14 cellular contexts compared by ENCODE assay signal in the genomic region with DNA sequence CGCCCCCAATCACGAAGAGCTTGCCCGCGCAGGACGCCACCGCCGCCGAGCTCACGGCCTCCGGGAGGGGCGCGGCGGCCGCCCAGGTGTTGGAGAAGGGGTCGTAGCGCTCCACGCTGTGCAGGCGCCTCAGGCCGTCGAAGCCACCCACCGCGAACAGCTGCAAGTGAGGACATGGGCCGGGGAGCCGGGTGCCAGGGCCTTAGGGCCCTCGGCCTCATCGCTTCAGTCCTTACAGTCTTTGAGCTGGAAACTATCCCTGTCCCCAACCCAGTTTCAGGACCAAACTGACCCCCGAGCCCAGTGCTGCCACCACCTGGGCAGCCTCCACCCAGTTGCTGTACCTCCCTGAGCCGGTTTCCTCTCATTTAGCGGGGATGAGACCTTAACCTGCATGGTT. TPM values are rescaled to one million over a fixed set of nuclear protein-coding genes. Genes with fewer than 3 reads are reported as not detected.
A peak's percentile ranks its signal among the peaks of the same experiment; 100 is the strongest.
DNase-seq lines count a peak whose midpoint lies in the region; ATAC-seq and TF ChIP-seq lines count a peak whose summit lies in the region.
"Had no signal": no experiment of that assay in that cellular context is flagged by ENCODE, and none has a peak within 500 bp of the region (broad histone marks: within the 10 kb centered on the region; RNA-seq: fewer than 3 reads in every experiment).

No MANE protein-coding gene starts in this region.

- peaks cover 25% of the 10 kb centered on the region for H3K36me3 Mint-ChIP-seq in GM23338 (ENCODE audit: low read depth)
- peaks cover 28% of the 10 kb centered on the region for H3K36me3 Mint-ChIP-seq in WTC11

- no peak overlapping the region for H3K27ac Mint-ChIP-seq in GM23338
- H3K27ac Mint-ChIP-seq in WTC11 = no peak overlapping the region
- H3K27ac Mint-ChIP-seq: CD14-positive monocyte had no signal

- H3K4me1 ChIP-seq in GM23338 (ENCODE audit: insufficient read depth) (peaks cover 9% of the 10 kb centered on the region; the same call in 1 of the 2 replicates), suprapubic skin (peaks cover 17% of the 10 kb centered on the region)

- CTCF ChIA-PET in WTC11 (lab: Charles Lee) = interaction anchor here (0.5 to 2.6 kb wide), 49 partner anchors 8 to 285 kb away, joined by 3 to 39 read pairs (median 4); partner anchors contain the start of genes GDPD5, KLHL35 and TPBGL

- TF ChIP-seq CTCF in AG09309 (IDR thresholded peaks at IDR 0.05; ENCODE audit: control insufficient read depth, insufficient read depth, low read depth, low read length, missing control alignments) (peak; percentile 43), GM23338 (conservative IDR thresholded peaks at IDR 0.05; ENCODE audit: low read depth in 2 of 2) (peak; percentile 73 to 83), WTC11 (IDR thresholded peaks at IDR 0.05) (no peak; the same call in 1 of the 2 replicates), kidney epithelial cell (IDR thresholded peaks at IDR 0.05; ENCODE audit: insufficient read depth, low read length, poor library complexity, severe bottlenecking) (peak; percentile 29), suprapubic skin (IDR thresholded peaks at IDR 0.05) (no peak)

- peak overlapping the region; percentile 55 for H3K4me2 ChIP-seq in GM23338

- TF ChIP-seq EP300 in suprapubic skin (IDR thresholded peaks at IDR 0.05) = no peak

- H3K36me3 ChIP-seq in GM23338 (ENCODE audit: insufficient read depth) (no peaks in the 10 kb centered on the region), kidney epithelial cell (ENCODE audit: control insufficient read depth, insufficient read depth, low read length) (no peaks in the 10 kb centered on the region), suprapubic skin (peaks cover 22% of the 10 kb centered on the region)
- H3K36me3 ChIP-seq: ovary had no signal

- H3K27me3 ChIP-seq in GM23338 (ENCODE audit: insufficient read depth) (peaks cover 35% of the 10 kb centered on the region), kidney epithelial cell (ENCODE audit: control insufficient read depth, insufficient read depth, low read length) (peaks cover 17% of the 10 kb centered on the region), suprapubic skin (peaks cover 12% of the 10 kb centered on the region)

- no peaks in the 10 kb centered on the region for H3K79me2 ChIP-seq in GM23338 (replicated peaks; ENCODE audit: insufficient read depth)

- DNase-seq in AG09309 (ENCODE audit: low read depth) = no peak
- DNase-seq in GM23338 (ENCODE audit: low spot score) = peak; percentile 91
- peak; percentile 81 for DNase-seq in WTC11 (ENCODE audit: low spot score)
- DNase-seq in kidney epithelial cell (ENCODE audit: low read depth) = no peak
- no peak for DNase-seq in suprapubic skin (ENCODE audit: low spot score in 2 of 2)
- DNase-seq in NK-92 (lab: John Stamatoyannopoulos, UW; ENCODE audit: unreplicated experiment) = no peak
- DNase-seq in stimulated activated CD4-positive, alpha-beta T cell treated with anti-CD3 and anti-CD28 coated beads, Interleukin-15, amount 100 ng/mL, for 24 hours = no peak
- DNase-seq: left colon; NCI-H2029; ovary; stimulated activated CD4-positive, alpha-beta T cell treated with anti-CD3 and anti-CD28 coated beads, Interleukin-2, amount 100 ng/mL, for 48 hours had no signal

- ATAC-seq in GM23338 (peak; percentile 79), WTC11 (peak; percentile 73), GM19467 (IDR thresholded peaks at IDR 0.05; ENCODE audit: unreplicated experiment) (no peak)
- ATAC-seq: left colon had no signal

- H3K9me3 Mint-ChIP-seq in GM23338 (peaks cover 18% of the 10 kb centered on the region), WTC11 (peaks cover 9% of the 10 kb centered on the region)

- H3K27ac ChIP-seq in GM23338 (ENCODE audit: low read depth) (no peak overlapping the region), suprapubic skin (no peak overlapping the region)
- H3K27ac ChIP-seq: ovary had no signal

- H3K4me3 ChIP-seq in AG09309 (ENCODE audit: control insufficient read depth, low read depth, low read length) (no peak overlapping the region), GM23338 (peak overlapping the region; percentile 42), kidney epithelial cell (ENCODE audit: low read depth, low read length) (no peak overlapping the region), suprapubic skin (no peak overlapping the region)
- H3K4me3 ChIP-seq: ovary had no signal

- no peak overlapping the region for H2AFZ ChIP-seq in GM23338

- no peaks in the 10 kb centered on the region for H3K9me2 ChIP-seq in GM23338 (ENCODE audit: insufficient read depth)

- POLR2A ChIA-PET in WTC11 (lab: Charles Lee) = interaction anchor here (0.7 to 1.3 kb wide), 6 partner anchors 9 to 149 kb away, joined by 3 to 14 read pairs (median 4); no protein-coding TSS in a partner anchor

- 85% methylated on average over 4 of the region's 29 CpGs for WGBS in suprapubic skin

- 0 out of 2 replicates have a peak, but pooled peaks cover 6% of the 10 kb centered on the region for H3F3A ChIP-seq in GM23338 (replicated peaks; ENCODE audit: low read depth)

- peaks cover 36% of the 10 kb centered on the region for H3K27me3 Mint-ChIP-seq in GM23338 (ENCODE audit: insufficient read depth, low read depth, poor library complexity)
- peaks cover 42% of the 10 kb centered on the region for H3K27me3 Mint-ChIP-seq in WTC11 (ENCODE audit: low read depth)

- H4K20me1 ChIP-seq in GM23338 (replicated peaks; ENCODE audit: insufficient read depth) = no peaks in the 10 kb centered on the region; the same call in 1 of the 2 replicates

- no peaks in the 10 kb centered on the region for H3K9me3 ChIP-seq in suprapubic skin
- H3K9me3 ChIP-seq: ovary had no signal

- no peak for TF ChIP-seq POLR2A in suprapubic skin (IDR thresholded peaks at IDR 0.05)

- H3K4me3 Mint-ChIP-seq in GM23338 (peak overlapping the region; percentile 24; the same call in 1 of the 3 replicates), WTC11 (no peak overlapping the region)
- H3K4me3 Mint-ChIP-seq: brain, CD14-positive monocyte had no signal

- peaks cover 16% of the 10 kb centered on the region for H3K4me1 Mint-ChIP-seq in GM23338
- H3K4me1 Mint-ChIP-seq in WTC11 = peaks cover 21% of the 10 kb centered on the region

TF ChIP-seq in GM23338, 12 proteins besides CTCF, POLR2A, EP300 and RAD21 (continues in another document):
- no peak for TF ChIP-seq JUNB (IDR thresholded peaks at IDR 0.05; ENCODE audit: unreplicated experiment)
- TF ChIP-seq EZH2 (IDR thresholded peaks at IDR 0.05; ENCODE audit: low read depth, unreplicated experiment) = no peak

TF ChIP-seq in WTC11, 78 proteins besides CTCF, POLR2A, EP300 and RAD21 (continues in another document):
- TF ChIP-seq, protein P1, sequence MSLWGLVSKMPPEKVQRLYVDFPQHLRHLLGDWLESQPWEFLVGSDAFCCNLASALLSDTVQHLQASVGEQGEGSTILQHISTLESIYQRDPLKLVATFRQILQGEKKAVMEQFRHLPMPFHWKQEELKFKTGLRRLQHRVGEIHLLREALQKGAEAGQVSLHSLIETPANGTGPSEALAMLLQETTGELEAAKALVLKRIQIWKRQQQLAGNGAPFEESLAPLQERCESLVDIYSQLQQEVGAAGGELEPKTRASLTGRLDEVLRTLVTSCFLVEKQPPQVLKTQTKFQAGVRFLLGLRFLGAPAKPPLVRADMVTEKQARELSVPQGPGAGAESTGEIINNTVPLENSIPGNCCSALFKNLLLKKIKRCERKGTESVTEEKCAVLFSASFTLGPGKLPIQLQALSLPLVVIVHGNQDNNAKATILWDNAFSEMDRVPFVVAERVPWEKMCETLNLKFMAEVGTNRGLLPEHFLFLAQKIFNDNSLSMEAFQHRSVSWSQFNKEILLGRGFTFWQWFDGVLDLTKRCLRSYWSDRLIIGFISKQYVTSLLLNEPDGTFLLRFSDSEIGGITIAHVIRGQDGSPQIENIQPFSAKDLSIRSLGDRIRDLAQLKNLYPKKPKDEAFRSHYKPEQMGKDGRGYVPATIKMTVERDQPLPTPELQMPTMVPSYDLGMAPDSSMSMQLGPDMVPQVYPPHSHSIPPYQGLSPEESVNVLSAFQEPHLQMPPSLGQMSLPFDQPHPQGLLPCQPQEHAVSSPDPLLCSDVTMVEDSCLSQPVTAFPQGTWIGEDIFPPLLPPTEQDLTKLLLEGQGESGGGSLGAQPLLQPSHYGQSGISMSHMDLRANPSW (CRISPR knock-in tag; conservative IDR thresholded peaks at IDR 0.05; ENCODE audit: low read depth) = no peak
- TF ChIP-seq, protein P2, sequence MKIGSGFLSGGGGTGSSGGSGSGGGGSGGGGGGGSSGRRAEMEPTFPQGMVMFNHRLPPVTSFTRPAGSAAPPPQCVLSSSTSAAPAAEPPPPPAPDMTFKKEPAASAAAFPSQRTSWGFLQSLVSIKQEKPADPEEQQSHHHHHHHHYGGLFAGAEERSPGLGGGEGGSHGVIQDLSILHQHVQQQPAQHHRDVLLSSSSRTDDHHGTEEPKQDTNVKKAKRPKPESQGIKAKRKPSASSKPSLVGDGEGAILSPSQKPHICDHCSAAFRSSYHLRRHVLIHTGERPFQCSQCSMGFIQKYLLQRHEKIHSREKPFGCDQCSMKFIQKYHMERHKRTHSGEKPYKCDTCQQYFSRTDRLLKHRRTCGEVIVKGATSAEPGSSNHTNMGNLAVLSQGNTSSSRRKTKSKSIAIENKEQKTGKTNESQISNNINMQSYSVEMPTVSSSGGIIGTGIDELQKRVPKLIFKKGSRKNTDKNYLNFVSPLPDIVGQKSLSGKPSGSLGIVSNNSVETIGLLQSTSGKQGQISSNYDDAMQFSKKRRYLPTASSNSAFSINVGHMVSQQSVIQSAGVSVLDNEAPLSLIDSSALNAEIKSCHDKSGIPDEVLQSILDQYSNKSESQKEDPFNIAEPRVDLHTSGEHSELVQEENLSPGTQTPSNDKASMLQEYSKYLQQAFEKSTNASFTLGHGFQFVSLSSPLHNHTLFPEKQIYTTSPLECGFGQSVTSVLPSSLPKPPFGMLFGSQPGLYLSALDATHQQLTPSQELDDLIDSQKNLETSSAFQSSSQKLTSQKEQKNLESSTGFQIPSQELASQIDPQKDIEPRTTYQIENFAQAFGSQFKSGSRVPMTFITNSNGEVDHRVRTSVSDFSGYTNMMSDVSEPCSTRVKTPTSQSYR (CRISPR knock-in tag; IDR thresholded peaks at IDR 0.05) = no peak
- no peak for TF ChIP-seq ZNF317 (CRISPR knock-in tag; IDR thresholded peaks at IDR 0.05; ENCODE audit: borderline replicate concordance, low read depth)

RNA-seq across cellular contexts. Expression of gene KLHL35, which starts 7.6 kb away (rescaled TPM):
- 0.28 and 1.1 TPM in 2 replicates for total RNA-seq in GM23338 (2014; rRNA removed; shearing (Covaris generic))
- polyA plus RNA-seq in GM23338 (2016; fragmentation: Nextera tagmentation; extraction: Ambion mirVana) = 0.10 TPM in 1 of 2 replicates, not detected in the other
- 0.22 to 0.60 TPM (median 0.39 TPM) in 3 replicates for total RNA-seq in WTC11 (2021)
- 1.5 and 6.8 TPM in 2 replicates for total RNA-seq in kidney epithelial cell
- 1 to 10 TPM in 3 of 4 donors, under 1 TPM in 1; 0.97 to 5.1 (median 2.1) TPM for total RNA-seq in suprapubic skin

RNA-seq across cellular contexts. Expression of gene RPS3, which starts 26.1 kb away (rescaled TPM):
- total RNA-seq in GM23338 (2014; rRNA removed; shearing (Covaris generic)) = 1,200 and 1,745 TPM in 2 replicates
- polyA plus RNA-seq in GM23338 (2016; fragmentation: Nextera tagmentation; extraction: Ambion mirVana) = 2,793 and 2,848 TPM in 2 replicates
- total RNA-seq in WTC11 (2021) (3,967 to 4,516 TPM (median 4,446 TPM) in 3 replicates), kidney epithelial cell (2,045 and 2,896 TPM in 2 replicates), suprapubic skin (1,000 to 10,000 TPM in 3 of 4 donors, 100 to 1,000 TPM in 1; 851 to 2,162 (median 1,899) TPM)

Comparison
In these comparisons a context has a peak if more than half of its experiments do, and no peak if none do; other contexts are left out.
1. DNase-seq: peak in GM23338 (single experiment) and WTC11 (single experiment); none in AG09309 (single experiment), kidney epithelial cell (single experiment), suprapubic skin (0 of 2), NK-92 (single experiment) and stimulated activated CD4-positive, alpha-beta T cell treated with anti-CD3 and anti-CD28 coated beads, Interleukin-15, amount 100 ng/mL, for 24 hours (single experiment).
2. CTCF ChIP-seq: peak in AG09309 (single experiment), GM23338 (2 of 2) and kidney epithelial cell (single experiment); none in WTC11 (single experiment) and suprapubic skin (0 of 2).